ENCODE assay signal across 21 cellular contexts in the genomic region with DNA sequence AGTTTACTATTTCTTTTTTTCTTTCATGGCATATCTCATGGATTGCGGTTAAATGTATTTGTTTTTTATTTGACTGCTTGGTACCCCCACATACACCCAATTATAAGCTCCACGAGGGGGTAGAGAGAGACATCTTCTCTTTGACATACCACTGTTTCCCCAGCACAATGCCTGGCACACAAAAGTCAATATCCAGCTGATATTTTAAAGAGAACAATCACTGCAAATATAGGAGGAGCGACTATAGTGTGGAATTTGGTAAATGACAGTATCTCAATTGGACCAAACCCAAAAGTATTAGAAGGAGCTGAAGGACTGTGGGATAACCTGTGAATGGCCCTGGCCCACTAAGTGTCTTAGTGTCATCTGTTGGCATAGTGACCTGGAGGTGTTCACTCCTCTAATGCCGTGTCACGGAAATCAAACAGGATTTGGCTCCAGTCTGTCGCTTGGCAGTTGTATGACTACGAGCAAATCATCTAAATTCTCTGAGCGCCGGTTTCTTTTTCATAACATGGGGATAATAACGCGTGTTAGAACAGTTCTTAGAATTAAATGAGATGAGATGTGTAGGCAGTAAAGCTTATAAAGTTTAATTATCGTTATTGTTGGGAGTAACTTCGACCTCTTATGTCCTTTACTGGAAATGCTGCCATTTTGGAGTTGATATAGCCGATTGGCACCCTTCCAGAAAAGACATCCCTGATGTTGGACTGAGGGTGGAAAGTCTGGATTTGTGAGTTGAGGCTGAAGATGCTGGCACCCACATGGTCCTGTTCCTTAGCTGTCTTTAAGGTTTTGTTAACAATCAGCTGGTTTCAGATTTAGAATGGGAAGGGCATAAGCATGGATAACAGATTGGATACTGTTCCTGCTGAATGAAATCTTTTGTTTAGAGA.
DNase-seq lines count a peak whose midpoint lies in the region; ATAC-seq, FAIRE-seq and TF ChIP-seq lines count a peak whose summit lies in the region.
"Had no signal": no experiment of that assay in that cellular context is flagged by ENCODE, and none has a peak within 500 bp of the region (broad histone marks: within the 10 kb centered on the region; RNA-seq: fewer than 3 reads in every experiment).

No MANE protein-coding gene starts in this region.

- no peaks in the 10 kb centered on the region for H3K79me2 ChIP-seq in smooth muscle cell (ENCODE audit: low read depth)

- WGBS in smooth muscle cell (ENCODE audit: low lambda C conversion rate): 84% methylated on average over 14 of the region's 14 CpGs

- no peak overlapping the region for H3K27ac Mint-ChIP-seq in CD8-positive, alpha-beta T cell
- no peak overlapping the region for H3K27ac Mint-ChIP-seq in activated naive CD8-positive, alpha-beta T cell treated with anti-CD3 and anti-CD28 coated beads for 36 hours
- H3K27ac Mint-ChIP-seq: activated CD4-positive, alpha-beta T cell treated with anti-CD3 and anti-CD28 coated beads, Interleukin-2, amount 10 ng/mL, durations not matched to agents 24 days and 14 days; natural killer cell; type B pancreatic cell had no signal

- H3K27me3 ChIP-seq in RWPE2 (ENCODE audit: insufficient read depth, poor library complexity, severe bottlenecking): no peaks in the 10 kb centered on the region
- H3K27me3 ChIP-seq in foreskin keratinocyte: no peaks in the 10 kb centered on the region
- no peaks in the 10 kb centered on the region for H3K27me3 ChIP-seq in smooth muscle cell (ENCODE audit: low read depth)
- no peaks in the 10 kb centered on the region for H3K27me3 ChIP-seq in CD8-positive, alpha-beta T cell (ENCODE audit: insufficient read depth, low read length)
- H3K27me3 ChIP-seq: hepatocyte had no signal

- intact Hi-C loops in CD8-positive, alpha-beta T cell (cut with DNase I, micrococcal nuclease): no loop called here

- H3K9me3 Mint-ChIP-seq in CD8-positive, alpha-beta T cell: no peaks in the 10 kb centered on the region
- no peaks in the 10 kb centered on the region for H3K9me3 Mint-ChIP-seq in activated naive CD8-positive, alpha-beta T cell treated with anti-CD3 and anti-CD28 coated beads for 36 hours
- H3K9me3 Mint-ChIP-seq: activated CD4-positive, alpha-beta T cell treated with anti-CD3 and anti-CD28 coated beads, Interleukin-2, amount 10 ng/mL, durations not matched to agents 24 days and 14 days; activated T-cell treated with anti-CD3 and anti-CD28 coated beads, Interleukin-2, amount 50 U/mL, for 4 hours; natural killer cell had no signal

- H2AFZ ChIP-seq in smooth muscle cell (ENCODE audit: low read depth): no peak overlapping the region
- H2AFZ ChIP-seq: hepatocyte had no signal

- no peaks in the 10 kb centered on the region for H3K4me1 Mint-ChIP-seq in CD8-positive, alpha-beta T cell (ENCODE audit: low read depth)
- H3K4me1 Mint-ChIP-seq in activated naive CD8-positive, alpha-beta T cell treated with anti-CD3 and anti-CD28 coated beads for 36 hours: no peaks in the 10 kb centered on the region
- H3K4me1 Mint-ChIP-seq: activated CD4-positive, alpha-beta T cell treated with anti-CD3 and anti-CD28 coated beads, Interleukin-2, amount 10 ng/mL, durations not matched to agents 24 days and 14 days had no signal

- no peak overlapping the region for H3K4me3 ChIP-seq in RWPE2 (ENCODE audit: severe bottlenecking)
- H3K4me3 ChIP-seq in smooth muscle cell: no peak overlapping the region
- no peak overlapping the region for H3K4me3 ChIP-seq in CD8-positive, alpha-beta T cell (ENCODE audit: low read depth, low read length)
- H3K4me3 ChIP-seq: hepatocyte had no signal

- H3K27ac ChIP-seq in RWPE2 (ENCODE audit: poor library complexity, severe bottlenecking) (peak overlapping the region; percentile 30), foreskin keratinocyte (peak overlapping the region; percentile 12), smooth muscle cell (ENCODE audit: low read depth) (no peak overlapping the region)
- H3K27ac ChIP-seq in CD8-positive, alpha-beta T cell (ENCODE audit: low read depth, low read length): no peak overlapping the region
- H3K27ac ChIP-seq: hepatocyte had no signal

- DNase-seq in NCI-H82 (lab: John Stamatoyannopoulos, UW) (peak; percentile 33), NCI-H82 treated with DMSO at 0.1 percent for 48 hours (lab: John Stamatoyannopoulos, UW; ENCODE audit: unreplicated experiment) (no peak), RWPE2 (ENCODE audit: low spot score) (no peak), foreskin keratinocyte (peak in 1 of 2 donors; percentile 60), smooth muscle cell (lab: John Stamatoyannopoulos, UW; ENCODE audit: unreplicated experiment) (no peak), H54 (ENCODE audit: insufficient read length, low spot score) (no peak)
- no peak for DNase-seq in CD8-positive, alpha-beta T cell
- DNase-seq in activated naive CD8-positive, alpha-beta T cell treated with anti-CD3 and anti-CD28 coated beads for 36 hours: no peak
- DNase-seq: activated CD4-positive, alpha-beta T cell treated with anti-CD3 and anti-CD28 coated beads, Interleukin-2, amount 10 ng/mL, durations not matched to agents 24 days and 14 days; activated T-cell treated with anti-CD3 and anti-CD28 coated beads, Interleukin-2, amount 50 U/mL, for 4 hours; cerebellar nuclear complex; natural killer cell; NCI-H510A treated with DMSO at 0.1 percent for 48 hours; stimulated activated CD4-positive, alpha-beta T cell treated with anti-CD3 and anti-CD28 coated beads, Interleukin-2, amount 100 ng/mL, for 48 hours had no signal

- no peaks in the 10 kb centered on the region for H3K9me3 ChIP-seq in RWPE2 (ENCODE audit: severe bottlenecking)
- no peaks in the 10 kb centered on the region for H3K9me3 ChIP-seq in smooth muscle cell (replicated peaks; ENCODE audit: low read depth)
- no peaks in the 10 kb centered on the region for H3K9me3 ChIP-seq in CD8-positive, alpha-beta T cell (ENCODE audit: low read length)

- H3K4me2 ChIP-seq in smooth muscle cell: peak overlapping the region; percentile 18
- H3K4me2 ChIP-seq: hepatocyte had no signal

- H3K36me3 Mint-ChIP-seq in CD8-positive, alpha-beta T cell: no peaks in the 10 kb centered on the region
- no peaks in the 10 kb centered on the region for H3K36me3 Mint-ChIP-seq in activated naive CD8-positive, alpha-beta T cell treated with anti-CD3 and anti-CD28 coated beads for 36 hours
- H3K36me3 Mint-ChIP-seq: natural killer cell had no signal

- no peak for TF ChIP-seq POLR2A in H54 (IDR thresholded peaks at IDR 0.05; ENCODE audit: low read depth, low read length)

- CTCF ChIA-PET in CD8-positive, alpha-beta T cell (lab: Charles Lee): no interaction called here

- H3K4me1 ChIP-seq in RWPE2 (ENCODE audit: insufficient read depth, poor library complexity, severe bottlenecking) (peaks cover 34% of the 10 kb centered on the region), foreskin keratinocyte (peaks cover 19% of the 10 kb centered on the region), smooth muscle cell (ENCODE audit: low read depth) (peaks cover 13% of the 10 kb centered on the region)
- H3K4me1 ChIP-seq in CD8-positive, alpha-beta T cell (ENCODE audit: insufficient read depth, low read length): no peaks in the 10 kb centered on the region

- H3K9ac ChIP-seq in smooth muscle cell (ENCODE audit: low read depth): no peak overlapping the region

- H3K4me3 Mint-ChIP-seq in CD8-positive, alpha-beta T cell: no peak overlapping the region
- no peak overlapping the region for H3K4me3 Mint-ChIP-seq in activated naive CD8-positive, alpha-beta T cell treated with anti-CD3 and anti-CD28 coated beads for 36 hours
- H3K4me3 Mint-ChIP-seq: activated CD4-positive, alpha-beta T cell treated with anti-CD3 and anti-CD28 coated beads, Interleukin-2, amount 10 ng/mL, durations not matched to agents 24 days and 14 days; activated T-cell treated with anti-CD3 and anti-CD28 coated beads, Interleukin-2, amount 50 U/mL, for 4 hours; natural killer cell; type B pancreatic cell had no signal

- POLR2A ChIA-PET in CD8-positive, alpha-beta T cell (lab: Charles Lee): no interaction called here

- no peak for TF ChIP-seq CTCF in RWPE2 (IDR thresholded peaks at IDR 0.05; ENCODE audit: poor library complexity, severe bottlenecking)
- TF ChIP-seq CTCF in foreskin keratinocyte (conservative IDR thresholded peaks at IDR 0.05): no peak
- no peak for TF ChIP-seq CTCF in smooth muscle cell (IDR thresholded peaks at IDR 0.05; ENCODE audit: borderline replicate concordance, insufficient read depth, poor library complexity, severe bottlenecking)
- TF ChIP-seq CTCF in CD8-positive, alpha-beta T cell (IDR thresholded peaks at IDR 0.05): no peak

- peak; percentile 55 for ATAC-seq in RWPE2 (ENCODE audit: low read depth)
- ATAC-seq in foreskin keratinocyte: peak; percentile 45
- no peak for ATAC-seq in CD8-positive, alpha-beta T cell
- ATAC-seq: activated T-cell treated with anti-CD3 and anti-CD28 coated beads, Interleukin-2, amount 50 U/mL, for 4 hours; natural killer cell; sciatic nerve had no signal

- FAIRE-seq in H54 (lab: Jason Lieb, UNC): no peak
- FAIRE-seq: A204.1, G401.6, GM19239, HTR-8/SVneo had no signal

- no peaks in the 10 kb centered on the region for H4K20me1 ChIP-seq in smooth muscle cell (ENCODE audit: low read depth)

- peaks cover 14% of the 10 kb centered on the region for H3K27me3 Mint-ChIP-seq in CD8-positive, alpha-beta T cell (ENCODE audit: low read depth)
- peaks cover 31% of the 10 kb centered on the region for H3K27me3 Mint-ChIP-seq in activated naive CD8-positive, alpha-beta T cell treated with anti-CD3 and anti-CD28 coated beads for 36 hours
- H3K27me3 Mint-ChIP-seq: type B pancreatic cell had no signal

- H3K36me3 ChIP-seq in RWPE2 (ENCODE audit: low read depth) (no peaks in the 10 kb centered on the region), smooth muscle cell (ENCODE audit: low read depth) (no peaks in the 10 kb centered on the region)
- no peaks in the 10 kb centered on the region for H3K36me3 ChIP-seq in CD8-positive, alpha-beta T cell (ENCODE audit: insufficient read depth, low read length)

- peaks cover 9% of the 10 kb centered on the region for H3F3A ChIP-seq in smooth muscle cell (ENCODE audit: low read depth)

Comparison
In these comparisons a context has a peak if more than half of its experiments do, and no peak if none do; other contexts are left out.
1. H3K27ac ChIP-seq: peak in RWPE2 (single experiment) and foreskin keratinocyte (single experiment); none in smooth muscle cell (single experiment) and CD8-positive, alpha-beta T cell (single experiment).